In the genomic region with DNA sequence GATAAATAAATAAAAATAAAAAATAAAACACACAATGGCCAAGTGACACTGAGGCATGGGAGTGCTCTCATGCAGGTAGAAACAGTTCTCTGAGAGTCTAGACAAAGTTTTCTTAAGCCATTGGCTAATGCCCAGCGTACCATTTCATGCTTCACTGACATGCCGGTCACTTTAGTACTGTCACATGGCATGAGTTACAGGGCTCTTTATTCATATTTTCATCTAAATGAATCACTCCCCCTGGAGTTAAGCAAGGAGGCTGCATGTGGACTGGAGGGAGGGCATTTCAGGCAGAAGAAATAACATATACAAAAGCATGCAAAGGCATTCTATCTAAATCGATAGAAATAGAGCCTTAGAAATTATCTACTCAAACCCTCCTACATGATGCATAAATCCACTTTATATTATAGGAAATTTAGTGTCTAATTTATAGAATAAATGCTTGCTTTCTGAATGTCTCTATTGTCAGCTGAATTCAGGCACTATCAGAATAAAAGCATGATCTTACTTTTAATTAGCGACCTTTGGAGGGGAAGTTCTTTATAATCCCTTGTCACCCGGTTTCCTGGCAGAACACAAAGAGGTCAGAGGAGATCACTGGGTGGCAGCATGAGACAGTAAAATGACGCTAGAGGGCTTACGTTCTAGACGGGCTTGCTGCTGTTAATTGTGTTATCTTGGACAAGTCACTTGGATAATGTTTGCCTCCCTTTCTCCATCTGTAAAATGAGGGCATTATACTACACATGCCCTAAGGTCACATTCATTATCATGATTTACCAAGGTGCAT, we compare ENCODE assay signal across 8 cellular contexts. TPM values are rescaled to one million over a fixed set of nuclear protein-coding genes. Genes with fewer than 3 reads are reported as not detected.
DNase-seq lines count a peak whose midpoint lies in the region; ATAC-seq and TF ChIP-seq lines count a peak whose summit lies in the region.

No MANE protein-coding gene starts in this region.

- no peak overlapping the region for H3K4me3 Mint-ChIP-seq in activated naive CD4-positive, alpha-beta T cell treated with anti-CD3 and anti-CD28 coated beads for 36 hours

- H3K27me3 ChIP-seq in thyroid gland, result no peaks in the 10 kb centered on the region

- no peaks in the 10 kb centered on the region for H3K36me3 Mint-ChIP-seq in activated naive CD4-positive, alpha-beta T cell treated with anti-CD3 and anti-CD28 coated beads for 36 hours (ENCODE audit: low read depth)

- TF ChIP-seq CTCF in epithelial cell of proximal tubule (conservative IDR thresholded peaks at IDR 0.05; ENCODE audit: low read depth, low read length) (peak; percentile 23), thyroid gland (IDR thresholded peaks at IDR 0.05) (peak in 4 of 6 experiments; percentile 30 to 55 (median 46))

- no peak for TF ChIP-seq POLR2A in thyroid gland (IDR thresholded peaks at IDR 0.05)

- no peak overlapping the region for H3K4me3 ChIP-seq in epithelial cell of proximal tubule (ENCODE audit: low read depth, low read length)
- H3K4me3 ChIP-seq in thyroid gland (replicated peaks in 1 of 3), result no peak overlapping the region

- no peak overlapping the region for H3K27ac Mint-ChIP-seq in activated naive CD4-positive, alpha-beta T cell treated with anti-CD3 and anti-CD28 coated beads for 36 hours

- H3K9me3 Mint-ChIP-seq in activated naive CD4-positive, alpha-beta T cell treated with anti-CD3 and anti-CD28 coated beads for 36 hours, result no peaks in the 10 kb centered on the region

- H3K9me3 ChIP-seq in thyroid gland, result no peaks in the 10 kb centered on the region

- WGBS in thyroid gland, 2 donors, result 28% methylated on average over 8 of the region's 8 CpGs

- no peaks in the 10 kb centered on the region for H3K36me3 ChIP-seq in thyroid gland

- ATAC-seq in GM21717 (IDR thresholded peaks at IDR 0.05; ENCODE audit: unreplicated experiment) (no peak), HG03432 (IDR thresholded peaks at IDR 0.05; ENCODE audit: unreplicated experiment) (no peak)

- H3K4me1 ChIP-seq in thyroid gland, result peaks cover 33 to 40% of the 10 kb centered on the region in 2 donors

- CTCF ChIA-PET in activated naive CD4-positive, alpha-beta T cell treated with anti-CD3 and anti-CD28 coated beads for 36 hours (lab: Charles Lee), result interaction anchor here (2.0 kb wide), 1 partner anchor 179 kb away, joined by 6 read pairs; no protein-coding TSS in a partner anchor

- H3K27me3 Mint-ChIP-seq in activated naive CD4-positive, alpha-beta T cell treated with anti-CD3 and anti-CD28 coated beads for 36 hours (ENCODE audit: low read depth), result peaks cover 1% of the 10 kb centered on the region

- DNase-seq in activated naive CD4-positive, alpha-beta T cell treated with anti-CD3 and anti-CD28 coated beads for 36 hours, result peak; percentile 30
- no peak for DNase-seq in activated naive CD4-positive, alpha-beta T cell treated with Interleukin-2 at 50 U/mL for 16 hours
- DNase-seq in NOMO-1 treated with DMSO at 0.1 percent for 48 hours (lab: John Stamatoyannopoulos, UW; ENCODE audit: unreplicated experiment) (peak; percentile 59), epithelial cell of proximal tubule (ENCODE audit: low read depth) (no peak), thyroid gland (peak; percentile 51 to 65), cerebellum (ENCODE audit: low spot score) (no peak)

- intact Hi-C loops in activated naive CD4-positive, alpha-beta T cell treated with anti-CD3 and anti-CD28 coated beads for 36 hours (cut with micrococcal nuclease), result loop anchor here (1.0 kb wide), 1 partner anchor 179 kb away; no protein-coding TSS in a partner anchor
- intact Hi-C loops in thyroid gland (cut with DNase I), result no loop called here

- peak overlapping the region in 2 of 3 donors; percentile 51 to 56 for H3K27ac ChIP-seq in thyroid gland

- H3K4me1 Mint-ChIP-seq in activated naive CD4-positive, alpha-beta T cell treated with anti-CD3 and anti-CD28 coated beads for 36 hours (ENCODE audit: low read depth), result no peaks in the 10 kb centered on the region

RNA-seq across cellular contexts. Expression of a gene that starts 17.5 kb away (rescaled TPM):
- total RNA-seq in activated naive CD4-positive, alpha-beta T cell treated with anti-CD3 and anti-CD28 coated beads for 36 hours, result 10 to 100 TPM; 27.3 to 35.1 TPM
- 31.5 and 38.9 TPM in 2 replicates for total RNA-seq in epithelial cell of proximal tubule
- 10 to 100 TPM; 23.5 to 46.5 (median 41.7) TPM for total RNA-seq in thyroid gland
- total RNA-seq in cerebellum, result 12.2 TPM

RNA-seq across cellular contexts. Expression of a gene that starts 40.8 kb away (rescaled TPM):
- 10 to 100 TPM; 69.5 to 76.5 TPM for total RNA-seq in activated naive CD4-positive, alpha-beta T cell treated with anti-CD3 and anti-CD28 coated beads for 36 hours
- total RNA-seq in epithelial cell of proximal tubule (36.8 and 62.7 TPM in 2 replicates), thyroid gland (10 to 100 TPM in 1 of 4 donors, 1 to 10 TPM in 2, under 1 TPM in 1; 0.67 to 10.2 (median 3.1) TPM), cerebellum (13.4 TPM)

Comparison
In these comparisons a context has a peak if more than half of its experiments do, and no peak if none do; other contexts are left out.
1. DNase-seq: peak in activated naive CD4-positive, alpha-beta T cell treated with anti-CD3 and anti-CD28 coated beads for 36 hours (single experiment), NOMO-1 treated with DMSO at 0.1 percent for 48 hours (single experiment) and thyroid gland (2 of 2); none in activated naive CD4-positive, alpha-beta T cell treated with Interleukin-2 at 50 U/mL for 16 hours (single experiment), epithelial cell of proximal tubule (single experiment) and cerebellum (single experiment).